Comparison of ENCODE assay signal across 13 cellular contexts in genomic region chr22:28605362-28605761, GRCh38.
DNase-seq lines count a peak whose midpoint lies in the region; ATAC-seq and TF ChIP-seq lines count a peak whose summit lies in the region.
"Had no signal": no experiment of that assay in that cellular context is flagged by ENCODE, and none has a peak within 500 bp of the region (broad histone marks: within the 10 kb centered on the region; RNA-seq: fewer than 3 reads in every experiment).

No MANE protein-coding gene starts in this region.

- TF ChIP-seq EP300 in SK-N-SH (IDR thresholded peaks at IDR 0.05; ENCODE audit: borderline replicate concordance in 1 of 2, low read depth in 1 of 2, low read length in 1 of 2): no peak

- WGBS in SK-N-SH (ENCODE audit: low lambda C conversion rate): 61% methylated on average over 2 of the region's 2 CpGs
- WGBS in mesenchymal stem cell: 80% methylated on average over 1 of the region's 2 CpGs

- H2BK5ac ChIP-seq in mesenchymal stem cell (ENCODE audit: low read depth, low read length, poor library complexity, severe bottlenecking): no peak overlapping the region

- H3K4me1 ChIP-seq in SK-N-SH (ENCODE audit: control insufficient read depth in 1 of 2, insufficient read depth in 2 of 2, low read depth in 1 of 2, low read length in 1 of 2) (no peaks in the 10 kb centered on the region; a peak in 1 of 4 replicates), mesenchymal stem cell (ENCODE audit: control insufficient read depth, insufficient read depth, low read depth, low read length) (no peaks in the 10 kb centered on the region), neural progenitor cell (peaks cover 7% of the 10 kb centered on the region)
- H3K4me1 ChIP-seq: Caco-2 had no signal

- H3F3A ChIP-seq in SK-N-SH (replicated peaks; ENCODE audit: insufficient read depth) (peaks cover 3% of the 10 kb centered on the region), neural progenitor cell (ENCODE audit: low read depth) (peaks cover 8% of the 10 kb centered on the region)

- no peaks in the 10 kb centered on the region for H3K9me3 ChIP-seq in SK-N-SH
- H3K9me3 ChIP-seq in mesenchymal stem cell (ENCODE audit: control insufficient read depth, low read length): no peaks in the 10 kb centered on the region
- H3K9me3 ChIP-seq in neural progenitor cell (ENCODE audit: low read depth): no peaks in the 10 kb centered on the region
- H3K9me3 ChIP-seq: Caco-2 had no signal

- H3K27me3 ChIP-seq in SK-N-SH (ENCODE audit: insufficient read depth): no peaks in the 10 kb centered on the region
- no peaks in the 10 kb centered on the region for H3K27me3 ChIP-seq in mesenchymal stem cell (ENCODE audit: control insufficient read depth in 1 of 2, insufficient read depth in 1 of 2, low read length in 2 of 2)
- H3K27me3 ChIP-seq in neural progenitor cell: no peaks in the 10 kb centered on the region

- peaks cover 18% of the 10 kb centered on the region for H3K79me1 ChIP-seq in mesenchymal stem cell (replicated peaks; ENCODE audit: low read length, poor library complexity, severe bottlenecking)

- H2BK12ac ChIP-seq in mesenchymal stem cell (ENCODE audit: low read length in 2 of 2): no peak overlapping the region

- H2AK5ac ChIP-seq in mesenchymal stem cell (ENCODE audit: low read length, severe bottlenecking): no peak overlapping the region

- H2AFZ ChIP-seq in SK-N-SH (ENCODE audit: low read depth) (peak overlapping the region; percentile 13; the same call in 1 of the 2 replicates), mesenchymal stem cell (ENCODE audit: low read depth, low read length) (no peak overlapping the region), neural progenitor cell (replicated peaks) (no peak overlapping the region)

- CTCF ChIA-PET in SK-N-SH (lab: Yijun Ruan, JAX): interaction anchor here (0.9 to 3.6 kb wide), 4 partner anchors 9 to 239 kb away, joined by 3 to 20 read pairs (median 4); no protein-coding TSS in a partner anchor

- H3K27ac Mint-ChIP-seq in neural progenitor cell: peak overlapping the region; percentile 96
- no peak overlapping the region for H3K27ac Mint-ChIP-seq in stimulated activated naive CD8-positive, alpha-beta T cell treated with anti-CD3 and anti-CD28 coated beads, Interleukin-15, amount 100 ng/mL, for 72 hours
- H3K27ac Mint-ChIP-seq: CD14-positive monocyte; CD8-positive, alpha-beta T cell had no signal

- H3K18ac ChIP-seq in mesenchymal stem cell (ENCODE audit: low read depth in 1 of 2, low read length in 2 of 2): no peak overlapping the region

- H3K4me3 Mint-ChIP-seq in neural progenitor cell: no peak overlapping the region
- H3K4me3 Mint-ChIP-seq in stimulated activated naive CD8-positive, alpha-beta T cell treated with anti-CD3 and anti-CD28 coated beads, Interleukin-15, amount 100 ng/mL, for 72 hours: no peak overlapping the region
- H3K4me3 Mint-ChIP-seq: CD14-positive monocyte; CD8-positive, alpha-beta T cell had no signal

- no peaks in the 10 kb centered on the region for H3K27me3 Mint-ChIP-seq in neural progenitor cell (ENCODE audit: insufficient read depth, low read depth)
- H3K27me3 Mint-ChIP-seq in stimulated activated naive CD8-positive, alpha-beta T cell treated with anti-CD3 and anti-CD28 coated beads, Interleukin-15, amount 100 ng/mL, for 72 hours: peaks cover 34% of the 10 kb centered on the region

- DNase-seq in SK-N-SH (no peak), mesenchymal stem cell (no peak), neural progenitor cell (ENCODE audit: low spot score) (no peak), NCI-H2029 (lab: John Stamatoyannopoulos, UW) (no peak)
- no peak for DNase-seq in stimulated activated naive CD8-positive, alpha-beta T cell treated with anti-CD3 and anti-CD28 coated beads, Interleukin-15, amount 100 ng/mL, for 72 hours
- DNase-seq: Caco-2; CD8-positive, alpha-beta T cell; DND-41; HCEC 1CT had no signal

- no peaks in the 10 kb centered on the region for H3K9me2 ChIP-seq in SK-N-SH

- H3K27ac ChIP-seq in SK-N-SH (ENCODE audit: low read depth in 2 of 2, low read length in 1 of 2): peak overlapping the region in 1 of 2 experiments; percentile 22; a peak in 1 of 4 replicates
- H3K27ac ChIP-seq in mesenchymal stem cell (ENCODE audit: low read length, poor library complexity, severe bottlenecking): no peak overlapping the region
- peak overlapping the region; percentile 44 for H3K27ac ChIP-seq in neural progenitor cell
- H3K27ac ChIP-seq: 22Rv1 had no signal

- H3K4me1 Mint-ChIP-seq in neural progenitor cell: peaks cover 47% of the 10 kb centered on the region
- no peaks in the 10 kb centered on the region for H3K4me1 Mint-ChIP-seq in stimulated activated naive CD8-positive, alpha-beta T cell treated with anti-CD3 and anti-CD28 coated beads, Interleukin-15, amount 100 ng/mL, for 72 hours
- H3K4me1 Mint-ChIP-seq: CD14-positive monocyte had no signal

- H3K4me3 ChIP-seq in SK-N-SH (ENCODE audit: low read depth in 2 of 2, low read length in 1 of 2) (no peak overlapping the region), mesenchymal stem cell (ENCODE audit: insufficient read depth in 1 of 2, low read depth in 1 of 2, low read length in 2 of 2) (no peak overlapping the region), neural progenitor cell (no peak overlapping the region)

- no peak overlapping the region for H3K14ac ChIP-seq in mesenchymal stem cell (ENCODE audit: low read length in 2 of 2)

- no peak overlapping the region for H3K23ac ChIP-seq in mesenchymal stem cell (ENCODE audit: low read length in 2 of 2)

- H3K79me2 ChIP-seq in SK-N-SH (ENCODE audit: insufficient read depth): peaks cover 11% of the 10 kb centered on the region
- H3K79me2 ChIP-seq in neural progenitor cell (ENCODE audit: low read depth): peaks cover 37% of the 10 kb centered on the region

- H3K4ac ChIP-seq in mesenchymal stem cell (ENCODE audit: low read depth in 1 of 2, low read length in 2 of 2): no peak overlapping the region

- no peak overlapping the region for H4K8ac ChIP-seq in mesenchymal stem cell (ENCODE audit: low read length)

- no peak overlapping the region for H4K91ac ChIP-seq in mesenchymal stem cell (ENCODE audit: low read length)

- ATAC-seq in SK-N-SH treated with all-trans-retinoic acid at 6 μM for 48 hours (no peak), HG02588 (IDR thresholded peaks at IDR 0.05; ENCODE audit: unreplicated experiment) (no peak)
- no peak for ATAC-seq in stimulated activated naive CD8-positive, alpha-beta T cell treated with anti-CD3 and anti-CD28 coated beads, Interleukin-15, amount 100 ng/mL, for 72 hours
- ATAC-seq: CD8-positive, alpha-beta T cell had no signal

- peaks cover 3% of the 10 kb centered on the region for H3K36me3 Mint-ChIP-seq in neural progenitor cell
- H3K36me3 Mint-ChIP-seq: CD14-positive monocyte; CD8-positive, alpha-beta T cell had no signal

- H3K4me2 ChIP-seq in SK-N-SH (no peak overlapping the region), mesenchymal stem cell (ENCODE audit: low read length, poor library complexity, severe bottlenecking) (no peak overlapping the region), neural progenitor cell (no peak overlapping the region)

- H3K36me3 ChIP-seq in SK-N-SH (replicated peaks in 1 of 2; ENCODE audit: control insufficient read depth in 1 of 2, insufficient read depth in 2 of 2, low read length in 1 of 2) (peaks cover 0 to 3% of the 10 kb centered on the region in 2 experiments), mesenchymal stem cell (ENCODE audit: control insufficient read depth in 1 of 2, insufficient read depth in 2 of 2, low read depth in 1 of 2, low read length in 2 of 2) (no peaks in the 10 kb centered on the region), neural progenitor cell (no peaks in the 10 kb centered on the region)

- no peak overlapping the region for H2BK120ac ChIP-seq in mesenchymal stem cell (ENCODE audit: low read depth, low read length)

- TF ChIP-seq RAD21 in SK-N-SH (IDR thresholded peaks at IDR 0.05; ENCODE audit: low read length): no peak

- no peak for TF ChIP-seq CTCF in SK-N-SH (IDR thresholded peaks at IDR 0.05)
- no peak for TF ChIP-seq CTCF in neural progenitor cell (IDR thresholded peaks at IDR 0.05)

- POLR2A ChIA-PET in SK-N-SH (lab: Yijun Ruan, JAX): no interaction called here

- no peaks in the 10 kb centered on the region for H3K9me3 Mint-ChIP-seq in neural progenitor cell
- no peaks in the 10 kb centered on the region for H3K9me3 Mint-ChIP-seq in stimulated activated naive CD8-positive, alpha-beta T cell treated with anti-CD3 and anti-CD28 coated beads, Interleukin-15, amount 100 ng/mL, for 72 hours
- H3K9me3 Mint-ChIP-seq: CD14-positive monocyte; CD8-positive, alpha-beta T cell had no signal

- H3K9ac ChIP-seq in SK-N-SH (no peak overlapping the region), mesenchymal stem cell (ENCODE audit: low read length) (peak overlapping the region; percentile 43), neural progenitor cell (no peak overlapping the region)

- no peak overlapping the region for H2BK15ac ChIP-seq in mesenchymal stem cell (ENCODE audit: low read depth, poor library complexity, severe bottlenecking)

- H4K20me1 ChIP-seq in SK-N-SH (ENCODE audit: insufficient read depth) (no peaks in the 10 kb centered on the region), neural progenitor cell (ENCODE audit: low read depth) (peaks cover 11% of the 10 kb centered on the region)

TF ChIP-seq in SK-N-SH, 30 proteins besides CTCF, POLR2A, EP300 and RAD21 (continues in another document):
- TF ChIP-seq TAF1 (IDR thresholded peaks at IDR 0.05; ENCODE audit: borderline replicate concordance, low read depth, low read length) (no peak), IRF3 (IDR thresholded peaks at IDR 0.05; ENCODE audit: low read depth, low read length) (no peak), NFIC (IDR thresholded peaks at IDR 0.05; ENCODE audit: borderline replicate concordance) (no peak)

TF ChIP-seq in SK-N-SH treated with all-trans-retinoic acid at 6 μM for 48 hours, 23 proteins besides CTCF, POLR2A, EP300 and RAD21 (continues in another document):
- TF ChIP-seq TOX (CRISPR knock-in tag; IDR thresholded peaks at IDR 0.05; ENCODE audit: borderline replicate concordance) (no peak), ZC3H10 (CRISPR knock-in tag; IDR thresholded peaks at IDR 0.05) (no peak), ZNF70 (CRISPR knock-in tag; IDR thresholded peaks at IDR 0.05) (no peak)
